In the genomic region with DNA sequence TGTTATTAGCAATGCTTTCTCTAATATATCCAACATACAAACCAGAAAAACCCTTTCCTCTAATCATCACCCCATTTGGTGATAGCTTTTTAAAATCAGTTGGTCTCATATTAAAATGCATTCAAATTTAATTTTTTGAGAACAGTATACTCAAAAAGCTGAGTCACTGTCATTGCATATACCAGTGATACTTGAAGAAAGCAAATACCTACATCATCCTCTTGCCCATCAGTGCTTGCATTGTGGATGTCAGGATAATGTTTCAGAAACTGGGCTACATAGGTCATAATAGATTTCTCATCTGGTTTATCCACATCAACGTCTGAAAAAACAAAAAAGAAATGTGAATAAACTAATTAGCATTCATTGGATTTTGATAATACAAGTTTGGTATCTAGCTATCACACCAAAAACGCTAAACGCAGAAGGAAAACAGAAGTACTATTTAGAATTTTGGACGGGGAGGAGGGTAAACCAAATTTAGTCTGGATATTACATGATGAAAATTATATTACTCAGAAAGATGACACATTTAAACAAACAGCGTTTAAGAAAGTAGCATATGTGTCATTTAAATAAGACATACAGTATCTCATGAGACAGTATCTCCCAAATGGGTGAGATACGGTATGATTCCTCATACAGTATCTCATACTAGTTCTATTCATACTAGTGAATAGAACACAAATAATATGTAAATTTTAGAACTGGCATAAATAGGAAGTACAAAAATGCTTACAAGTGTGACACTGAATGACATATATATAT, we compare ENCODE assay signal across 2 cellular contexts.
TF ChIP-seq lines count a peak whose summit lies in the region.

No MANE protein-coding gene starts in this region.

TF ChIP-seq in HepG2, 621 proteins besides CTCF, POLR2A, EP300 and RAD21:
- no peak for TF ChIP-seq SNAI1 (CRISPR knock-in tag; IDR thresholded peaks at IDR 0.05; ENCODE audit: borderline replicate concordance)
- peak; percentile 40; the same call in 1 of the 2 replicates for TF ChIP-seq NFE2L2 (IDR thresholded peaks at IDR 0.05; ENCODE audit: low read length)

TF ChIP-seq in IMR-90, 13 proteins besides CTCF, POLR2A, EP300 and RAD21:
- TF ChIP-seq NFE2L2 (IDR thresholded peaks at IDR 0.05; ENCODE audit: low read depth, low read length), result peak; percentile 73
- TF ChIP-seq FOS (IDR thresholded peaks at IDR 0.05; ENCODE audit: low read depth, low read length), result no peak
